11 cellular contexts compared by ENCODE assay signal in genomic region chr1:1359316-1359667, GRCh38. TPM values are rescaled to one million over a fixed set of nuclear protein-coding genes. Genes with fewer than 3 reads are reported as not detected.
DNase-seq lines count a peak whose midpoint lies in the region; ATAC-seq and TF ChIP-seq lines count a peak whose summit lies in the region.
"Had no signal": no experiment of that assay in that cellular context is flagged by ENCODE, and none has a peak within 500 bp of the region (broad histone marks: within the 10 kb centered on the region; RNA-seq: fewer than 3 reads in every experiment).

No MANE protein-coding gene starts in this region.

- H3K27me3 ChIP-seq in lung (ENCODE audit: control insufficient read depth, insufficient read depth) = no peaks in the 10 kb centered on the region
- H3K27me3 ChIP-seq in thyroid gland = no peaks in the 10 kb centered on the region

- no peak for TF ChIP-seq POLR2A in thyroid gland (IDR thresholded peaks at IDR 0.05)

- peaks cover 0 to 3% of the 10 kb centered on the region in 2 donors for H3K9me3 ChIP-seq in lung (ENCODE audit: control insufficient read depth in 2 of 2, insufficient read depth in 1 of 2, low read length in 1 of 2)
- no peaks in the 10 kb centered on the region for H3K9me3 ChIP-seq in thyroid gland

- H3K4me3 ChIP-seq in astrocyte of the spinal cord (ENCODE audit: low read depth, low read length) = no peak overlapping the region
- no peak overlapping the region for H3K4me3 ChIP-seq in lung
- no peak overlapping the region for H3K4me3 ChIP-seq in thyroid gland (replicated peaks in 1 of 3)

- CTCF ChIA-PET in activated CD4-positive, alpha-beta T cell treated with anti-CD3 and anti-CD28 coated beads for 36 hours (lab: Charles Lee) = interaction anchor here (0.6 kb wide), 1 partner anchor 16 kb away, joined by 3 read pairs; the partner anchor contains the start of gene AURKAIP1

- H3K27ac Mint-ChIP-seq in activated CD4-positive, alpha-beta T cell treated with anti-CD3 and anti-CD28 coated beads, Interleukin-2, amount 10 ng/mL, durations not matched to agents 24 days and 14 days = no peak overlapping the region
- H3K27ac Mint-ChIP-seq in activated CD4-positive, alpha-beta T cell treated with anti-CD3 and anti-CD28 coated beads for 36 hours = no peak overlapping the region

- peaks cover 15% of the 10 kb centered on the region for H3K27me3 Mint-ChIP-seq in activated CD4-positive, alpha-beta T cell treated with anti-CD3 and anti-CD28 coated beads, Interleukin-2, amount 10 ng/mL, durations not matched to agents 24 days and 14 days
- H3K27me3 Mint-ChIP-seq in activated CD4-positive, alpha-beta T cell treated with anti-CD3 and anti-CD28 coated beads for 36 hours = peaks cover 8% of the 10 kb centered on the region

- peak overlapping the region; percentile 5 to 71 for H3K27ac ChIP-seq in lung (ENCODE audit: low read depth in 1 of 2, low read length in 1 of 2)
- H3K27ac ChIP-seq in thyroid gland = peak overlapping the region; percentile 49 to 87 (median 86)
- H3K27ac ChIP-seq: 22Rv1 had no signal

- H3K4me1 Mint-ChIP-seq in activated CD4-positive, alpha-beta T cell treated with anti-CD3 and anti-CD28 coated beads, Interleukin-2, amount 10 ng/mL, durations not matched to agents 24 days and 14 days = peaks cover 10% of the 10 kb centered on the region
- H3K4me1 Mint-ChIP-seq in activated CD4-positive, alpha-beta T cell treated with anti-CD3 and anti-CD28 coated beads for 36 hours = peaks cover 10% of the 10 kb centered on the region

- ATAC-seq in activated CD4-positive, alpha-beta T cell treated with anti-CD3 and anti-CD28 coated beads for 36 hours = no peak
- ATAC-seq in lung (ENCODE audit: insufficient read depth, low FRiP score) = no peak

- POLR2A ChIA-PET in activated CD4-positive, alpha-beta T cell treated with anti-CD3 and anti-CD28 coated beads for 36 hours (lab: Charles Lee) = interaction anchor here (0.5 kb wide), 1 partner anchor 37 kb away, joined by 3 read pairs; no protein-coding TSS in a partner anchor

- intact Hi-C loops in activated CD4-positive, alpha-beta T cell treated with anti-CD3 and anti-CD28 coated beads, Interleukin-2, amount 10 ng/mL, durations not matched to agents 24 days and 14 days (cut with micrococcal nuclease) = no loop called here
- intact Hi-C loops in activated CD4-positive, alpha-beta T cell treated with anti-CD3 and anti-CD28 coated beads for 36 hours (cut with DNase I, micrococcal nuclease) = no loop called here
- intact Hi-C loops in thyroid gland (cut with DNase I) = loop anchor here (5.0 kb wide), 1 partner anchor 42 kb away; no protein-coding TSS in a partner anchor

- DNase-seq in activated CD4-positive, alpha-beta T cell treated with anti-CD3 and anti-CD28 coated beads, Interleukin-2, amount 10 ng/mL, durations not matched to agents 24 days and 14 days = no peak
- no peak for DNase-seq in activated CD4-positive, alpha-beta T cell treated with anti-CD3 and anti-CD28 coated beads for 36 hours
- peak; percentile 83 for DNase-seq in astrocyte of the spinal cord (ENCODE audit: low read depth, low spot score)
- DNase-seq in lung (ENCODE audit: low spot score) = no peak
- DNase-seq in thyroid gland = peak in 1 of 2 donors; percentile 44
- DNase-seq in UCSD-AML1 (lab: John Stamatoyannopoulos, UW; ENCODE audit: unreplicated experiment) = no peak
- DNase-seq in stimulated activated CD4-positive, alpha-beta T cell treated with anti-CD3 and anti-CD28 coated beads, Interleukin-2, amount 100 ng/mL, for 24 hours = no peak
- DNase-seq in GF-D8 (lab: John Stamatoyannopoulos, UW) = no peak
- DNase-seq: RPMI8226; stimulated activated naive B cell treated with anti-CD40 and anti-IgM and Interleukin-4, amounts not matched to agents 10 μg/mL and 1 μg/mL and 100 μg/mL, for 72 hours had no signal

- 63 to 77% methylated on average over 6 of the region's 6 CpGs for WGBS in lung, 2 donors
- 15 to 42% methylated on average over 4 to 6 of the region's 6 CpGs for WGBS in thyroid gland, 2 donors

- H3K9me3 Mint-ChIP-seq in activated CD4-positive, alpha-beta T cell treated with anti-CD3 and anti-CD28 coated beads, Interleukin-2, amount 10 ng/mL, durations not matched to agents 24 days and 14 days = no peaks in the 10 kb centered on the region
- no peaks in the 10 kb centered on the region for H3K9me3 Mint-ChIP-seq in activated CD4-positive, alpha-beta T cell treated with anti-CD3 and anti-CD28 coated beads for 36 hours (ENCODE audit: low read depth)
- H3K9me3 Mint-ChIP-seq: stimulated activated naive B cell treated with anti-CD40 and anti-IgM and Interleukin-4, amounts not matched to agents 10 μg/mL and 1 μg/mL and 100 μg/mL, for 72 hours had no signal

- H3K4me3 Mint-ChIP-seq in activated CD4-positive, alpha-beta T cell treated with anti-CD3 and anti-CD28 coated beads, Interleukin-2, amount 10 ng/mL, durations not matched to agents 24 days and 14 days = peak overlapping the region; percentile 13
- no peak overlapping the region for H3K4me3 Mint-ChIP-seq in activated CD4-positive, alpha-beta T cell treated with anti-CD3 and anti-CD28 coated beads for 36 hours
- H3K4me3 Mint-ChIP-seq: stimulated activated naive B cell treated with anti-CD40 and anti-IgM and Interleukin-4, amounts not matched to agents 10 μg/mL and 1 μg/mL and 100 μg/mL, for 72 hours had no signal

- peaks cover 0 to 9% of the 10 kb centered on the region in 2 donors for H3K4me1 ChIP-seq in lung (ENCODE audit: control insufficient read depth in 2 of 2, insufficient read depth in 2 of 2, low read length in 2 of 2)
- peaks cover 43 to 72% of the 10 kb centered on the region in 2 donors for H3K4me1 ChIP-seq in thyroid gland

- TF ChIP-seq CTCF in astrocyte of the spinal cord (IDR thresholded peaks at IDR 0.05; ENCODE audit: low read depth, low read length) (no peak), lung (IDR thresholded peaks at IDR 0.05; ENCODE audit: control extremely low read depth, extremely low read depth) (no peak), thyroid gland (IDR thresholded peaks at IDR 0.05) (no peak)

- H3K36me3 ChIP-seq in lung (ENCODE audit: control insufficient read depth in 2 of 2, insufficient read depth in 2 of 2, low read length in 2 of 2) (peaks cover 0 to under 1% of the 10 kb centered on the region in 2 donors), thyroid gland (peaks cover 0 to 4% of the 10 kb centered on the region in 2 donors)

- in situ Hi-C loops in astrocyte of the spinal cord (cut with HindIII; ENCODE audit: low sequenced_read_pairs) = no loop called here

- no peaks in the 10 kb centered on the region for H3K36me3 Mint-ChIP-seq in activated CD4-positive, alpha-beta T cell treated with anti-CD3 and anti-CD28 coated beads, Interleukin-2, amount 10 ng/mL, durations not matched to agents 24 days and 14 days (ENCODE audit: low read depth)
- H3K36me3 Mint-ChIP-seq in activated CD4-positive, alpha-beta T cell treated with anti-CD3 and anti-CD28 coated beads for 36 hours (ENCODE audit: low read depth) = no peaks in the 10 kb centered on the region
- H3K36me3 Mint-ChIP-seq: stimulated activated naive B cell treated with anti-CD40 and anti-IgM and Interleukin-4, amounts not matched to agents 10 μg/mL and 1 μg/mL and 100 μg/mL, for 72 hours had no signal

RNA-seq across cellular contexts. Expression of gene MXRA8, which starts 0.9 kb away (rescaled TPM):
- 0.24 and 0.75 TPM in 2 replicates for total RNA-seq in activated CD4-positive, alpha-beta T cell treated with anti-CD3 and anti-CD28 coated beads, Interleukin-2, amount 10 ng/mL, durations not matched to agents 24 days and 14 days
- total RNA-seq in activated CD4-positive, alpha-beta T cell treated with anti-CD3 and anti-CD28 coated beads for 36 hours = under 1 TPM; 0.25 to 0.49 TPM
- 100 to 1,000 TPM in 1 of 2 donors, 10 to 100 TPM in 1; 68.9 to 213 TPM for total RNA-seq in lung
- 10 to 100 TPM; 38.5 to 65.0 TPM for polyA plus RNA-seq in lung
- 100 to 1,000 TPM in 3 of 4 donors, 10 to 100 TPM in 1; 57.1 to 143 (median 106) TPM for total RNA-seq in thyroid gland

RNA-seq across cellular contexts. Expression of gene DVL1, which starts 10.1 kb away (rescaled TPM):
- total RNA-seq in activated CD4-positive, alpha-beta T cell treated with anti-CD3 and anti-CD28 coated beads, Interleukin-2, amount 10 ng/mL, durations not matched to agents 24 days and 14 days = 63.2 and 65.9 TPM in 2 replicates
- total RNA-seq in activated CD4-positive, alpha-beta T cell treated with anti-CD3 and anti-CD28 coated beads for 36 hours = 10 to 100 TPM; 35.3 to 35.5 TPM
- total RNA-seq in lung (10 to 100 TPM; 39.2 to 79.1 TPM), thyroid gland (10 to 100 TPM; 46.6 to 79.4 (median 61.7) TPM)
- 10 to 100 TPM; 48.8 to 76.9 TPM for polyA plus RNA-seq in lung

RNA-seq across cellular contexts. Expression of gene AURKAIP1, which starts 15.7 kb away (rescaled TPM):
- 142 and 146 TPM in 2 replicates for total RNA-seq in activated CD4-positive, alpha-beta T cell treated with anti-CD3 and anti-CD28 coated beads, Interleukin-2, amount 10 ng/mL, durations not matched to agents 24 days and 14 days
- total RNA-seq in activated CD4-positive, alpha-beta T cell treated with anti-CD3 and anti-CD28 coated beads for 36 hours = 100 to 1,000 TPM in 1 of 2 experiments, 10 to 100 TPM in 1; 89.5 to 117 TPM
- 100 to 1,000 TPM in 1 of 2 donors, 10 to 100 TPM in 1; 43.5 to 157 TPM for total RNA-seq in lung
- polyA plus RNA-seq in lung = 100 to 1,000 TPM; 179 to 208 TPM
- total RNA-seq in thyroid gland = 100 to 1,000 TPM in 2 of 4 donors, 10 to 100 TPM in 2; 73.8 to 198 (median 105) TPM

RNA-seq across cellular contexts. Expression of gene TAS1R3, which starts 28.2 kb away (rescaled TPM):
- 0.28 and 0.38 TPM in 2 replicates for total RNA-seq in activated CD4-positive, alpha-beta T cell treated with anti-CD3 and anti-CD28 coated beads, Interleukin-2, amount 10 ng/mL, durations not matched to agents 24 days and 14 days
- under 1 TPM; 0.28 to 0.41 TPM for total RNA-seq in activated CD4-positive, alpha-beta T cell treated with anti-CD3 and anti-CD28 coated beads for 36 hours
- 1 to 10 TPM in 1 of 2 donors, under 1 TPM in 1; 0.67 to 1.3 TPM for total RNA-seq in lung
- under 1 TPM; 0.13 to 0.43 TPM for polyA plus RNA-seq in lung
- 1 to 10 TPM in 2 of 4 donors, under 1 TPM in 2; 0.11 to 1.4 (median 0.68) TPM for total RNA-seq in thyroid gland

RNA-seq across cellular contexts. Expression of gene CPTP, which starts 34.7 kb away (rescaled TPM):
- total RNA-seq in activated CD4-positive, alpha-beta T cell treated with anti-CD3 and anti-CD28 coated beads, Interleukin-2, amount 10 ng/mL, durations not matched to agents 24 days and 14 days = 11.5 and 12.3 TPM in 2 replicates
- total RNA-seq in activated CD4-positive, alpha-beta T cell treated with anti-CD3 and anti-CD28 coated beads for 36 hours = 10 to 100 TPM in 1 of 2 experiments, 1 to 10 TPM in 1; 9.9 to 11.4 TPM
- total RNA-seq in lung = 10 to 100 TPM; 14.2 to 24.2 TPM
- polyA plus RNA-seq in lung = 10 to 100 TPM; 10.9 to 32.0 TPM
- 10 to 100 TPM; 16.7 to 37.3 (median 24.3) TPM for total RNA-seq in thyroid gland

Comparison
In these comparisons a context has a peak if more than half of its experiments do, and no peak if none do; other contexts are left out.
1. RNA of gene MXRA8, which starts 0.9 kb away (total RNA-seq): 68.9 to 213 TPM in lung and 57.1 to 143 TPM in thyroid gland; 0.24 to 0.75 TPM in activated CD4-positive, alpha-beta T cell treated with anti-CD3 and anti-CD28 coated beads, Interleukin-2, amount 10 ng/mL, durations not matched to agents 24 days and 14 days and 0.25 to 0.49 TPM in activated CD4-positive, alpha-beta T cell treated with anti-CD3 and anti-CD28 coated beads for 36 hours; every median in the first group is over 10 times any median in the second.